ENCODE assay signal across 8 cellular contexts in genomic region chr22:32836286-32836859, GRCh38. TPM values are rescaled to one million over a fixed set of nuclear protein-coding genes. Genes with fewer than 3 reads are reported as not detected.
DNase-seq lines count a peak whose midpoint lies in the region; ATAC-seq and TF ChIP-seq lines count a peak whose summit lies in the region.

No MANE protein-coding gene starts in this region.

- no peaks in the 10 kb centered on the region for H3K27me3 Mint-ChIP-seq in chondrocyte (ENCODE audit: low read depth)
- no peaks in the 10 kb centered on the region for H3K27me3 Mint-ChIP-seq in osteocyte (ENCODE audit: unreplicated experiment)
- H3K27me3 Mint-ChIP-seq in activated T-cell treated with anti-CD3 and anti-CD28 coated beads, Interleukin-2, amount 50 U/mL, for 24 hours, result peaks cover 3% of the 10 kb centered on the region
- H3K27me3 Mint-ChIP-seq in activated CD4-positive, alpha-beta T cell treated with anti-CD3 and anti-CD28 coated beads, Interleukin-2, amount 10 ng/mL, durations not matched to agents 24 days and 14 days, result no peaks in the 10 kb centered on the region

- no peak overlapping the region for H3K4me3 ChIP-seq in Jurkat, Clone E6-1 (ENCODE audit: low read length)

- H3K27ac Mint-ChIP-seq in chondrocyte (ENCODE audit: unreplicated experiment), result no peak overlapping the region
- no peak overlapping the region for H3K27ac Mint-ChIP-seq in osteocyte (ENCODE audit: unreplicated experiment)
- no peak overlapping the region for H3K27ac Mint-ChIP-seq in activated T-cell treated with anti-CD3 and anti-CD28 coated beads, Interleukin-2, amount 50 U/mL, for 24 hours
- no peak overlapping the region for H3K27ac Mint-ChIP-seq in activated CD4-positive, alpha-beta T cell treated with anti-CD3 and anti-CD28 coated beads, Interleukin-2, amount 10 ng/mL, durations not matched to agents 24 days and 14 days

- peaks cover 31% of the 10 kb centered on the region for H3K4me1 Mint-ChIP-seq in chondrocyte (ENCODE audit: low read depth)
- no peaks in the 10 kb centered on the region for H3K4me1 Mint-ChIP-seq in osteocyte (ENCODE audit: unreplicated experiment)
- peaks cover 4% of the 10 kb centered on the region for H3K4me1 Mint-ChIP-seq in activated T-cell treated with anti-CD3 and anti-CD28 coated beads, Interleukin-2, amount 50 U/mL, for 24 hours (ENCODE audit: low read depth)
- no peaks in the 10 kb centered on the region for H3K4me1 Mint-ChIP-seq in activated CD4-positive, alpha-beta T cell treated with anti-CD3 and anti-CD28 coated beads, Interleukin-2, amount 10 ng/mL, durations not matched to agents 24 days and 14 days

- TF ChIP-seq CTCF in chondrocyte (IDR thresholded peaks at IDR 0.05), result peak; percentile 82
- TF ChIP-seq CTCF in osteocyte (IDR thresholded peaks at IDR 0.05), result peak; percentile 59

- ATAC-seq in GM21526 (IDR thresholded peaks at IDR 0.05; ENCODE audit: low FRiP score, unreplicated experiment) (no peak), GM18868 (IDR thresholded peaks at IDR 0.05; ENCODE audit: unreplicated experiment) (no peak)

- H3K4me3 Mint-ChIP-seq in chondrocyte (ENCODE audit: unreplicated experiment) (no peak overlapping the region), osteocyte (ENCODE audit: unreplicated experiment) (no peak overlapping the region)
- no peak overlapping the region for H3K4me3 Mint-ChIP-seq in activated T-cell treated with anti-CD3 and anti-CD28 coated beads, Interleukin-2, amount 50 U/mL, for 24 hours
- H3K4me3 Mint-ChIP-seq in activated CD4-positive, alpha-beta T cell treated with anti-CD3 and anti-CD28 coated beads, Interleukin-2, amount 10 ng/mL, durations not matched to agents 24 days and 14 days, result no peak overlapping the region

- intact Hi-C loops in activated CD4-positive, alpha-beta T cell treated with anti-CD3 and anti-CD28 coated beads, Interleukin-2, amount 10 ng/mL, durations not matched to agents 24 days and 14 days (cut with micrococcal nuclease), result no loop called here

- peaks cover 4% of the 10 kb centered on the region for H3K36me3 Mint-ChIP-seq in chondrocyte (ENCODE audit: low read depth)
- peaks cover 3% of the 10 kb centered on the region for H3K36me3 Mint-ChIP-seq in osteocyte (ENCODE audit: unreplicated experiment)
- H3K36me3 Mint-ChIP-seq in activated T-cell treated with anti-CD3 and anti-CD28 coated beads, Interleukin-2, amount 50 U/mL, for 24 hours (ENCODE audit: low read depth), result no peaks in the 10 kb centered on the region
- H3K36me3 Mint-ChIP-seq in activated CD4-positive, alpha-beta T cell treated with anti-CD3 and anti-CD28 coated beads, Interleukin-2, amount 10 ng/mL, durations not matched to agents 24 days and 14 days (ENCODE audit: low read depth), result no peaks in the 10 kb centered on the region

- H3K9me3 Mint-ChIP-seq in chondrocyte (ENCODE audit: low read depth), result no peaks in the 10 kb centered on the region
- H3K9me3 Mint-ChIP-seq in osteocyte (ENCODE audit: unreplicated experiment), result no peaks in the 10 kb centered on the region
- no peaks in the 10 kb centered on the region for H3K9me3 Mint-ChIP-seq in activated T-cell treated with anti-CD3 and anti-CD28 coated beads, Interleukin-2, amount 50 U/mL, for 24 hours
- no peaks in the 10 kb centered on the region for H3K9me3 Mint-ChIP-seq in activated CD4-positive, alpha-beta T cell treated with anti-CD3 and anti-CD28 coated beads, Interleukin-2, amount 10 ng/mL, durations not matched to agents 24 days and 14 days

- DNase-seq in DMS114 treated with DMSO at 0.1 percent for 48 hours (lab: John Stamatoyannopoulos, UW; ENCODE audit: unreplicated experiment) (peak; percentile 10), chondrocyte (ENCODE audit: low spot score) (no peak), osteocyte (ENCODE audit: extremely low spot score, unreplicated experiment) (no peak)
- peak; percentile 35 for DNase-seq in Jurkat, Clone E6-1 (ENCODE audit: low read depth, low spot score)
- DNase-seq in activated T-cell treated with anti-CD3 and anti-CD28 coated beads, Interleukin-2, amount 50 U/mL, for 24 hours, result no peak
- DNase-seq in activated CD4-positive, alpha-beta T cell treated with anti-CD3 and anti-CD28 coated beads, Interleukin-2, amount 10 ng/mL, durations not matched to agents 24 days and 14 days, result no peak

RNA-seq across cellular contexts. Expression of gene TIMP3, which starts 34.9 kb away (rescaled TPM):
- 2.5 TPM for polyA plus RNA-seq in Jurkat, Clone E6-1 (2012; ENCODE audit: insufficient read depth, insufficient read length)
- 51.1 to 126 TPM (median 126 TPM) in 3 replicates for total RNA-seq in chondrocyte
- 36.2 and 37.3 TPM in 2 replicates for total RNA-seq in osteocyte
- not detected in 2 replicates for total RNA-seq in activated CD4-positive, alpha-beta T cell treated with anti-CD3 and anti-CD28 coated beads, Interleukin-2, amount 10 ng/mL, durations not matched to agents 24 days and 14 days

Comparison
In these comparisons a context has a peak if more than half of its experiments do, and no peak if none do; other contexts are left out.
1. DNase-seq: peak in DMS114 treated with DMSO at 0.1 percent for 48 hours (single experiment) and Jurkat, Clone E6-1 (single experiment); none in chondrocyte (single experiment), osteocyte (single experiment), activated T-cell treated with anti-CD3 and anti-CD28 coated beads, Interleukin-2, amount 50 U/mL, for 24 hours (single experiment) and activated CD4-positive, alpha-beta T cell treated with anti-CD3 and anti-CD28 coated beads, Interleukin-2, amount 10 ng/mL, durations not matched to agents 24 days and 14 days (single experiment).
2. RNA of gene TIMP3, which starts 34.9 kb away (total RNA-seq): 51.1 to 126 TPM in chondrocyte and 36.2 to 37.3 TPM in osteocyte; not detected in activated CD4-positive, alpha-beta T cell treated with anti-CD3 and anti-CD28 coated beads, Interleukin-2, amount 10 ng/mL, durations not matched to agents 24 days and 14 days; every median in the first group is over 10 times any median in the second.